Comparison of ENCODE assay signal across 8 cellular contexts in genomic region chr16:73196670-73197069, GRCh38.
A peak's percentile ranks its signal among the peaks of the same experiment; 100 is the strongest.
DNase-seq lines count a peak whose midpoint lies in the region; ATAC-seq, FAIRE-seq and TF ChIP-seq lines count a peak whose summit lies in the region.

No MANE protein-coding gene starts in this region.

- H3K9me1 ChIP-seq in endothelial cell of umbilical vein (replicated peaks; ENCODE audit: control insufficient read depth, extremely low read depth, insufficient read depth, low read length), result no peaks in the 10 kb centered on the region

- H3K36me3 Mint-ChIP-seq in memory B cell, result no peaks in the 10 kb centered on the region

- no peaks in the 10 kb centered on the region for H3K9me3 Mint-ChIP-seq in memory B cell

- H4K20me1 ChIP-seq in DND-41 (ENCODE audit: insufficient read depth, low read length) (no peaks in the 10 kb centered on the region), endothelial cell of umbilical vein (replicated peaks; ENCODE audit: control insufficient read depth, extremely low read depth, insufficient read depth, low read length) (no peaks in the 10 kb centered on the region)

- H3K27ac ChIP-seq in DND-41 (ENCODE audit: low read length) (no peak overlapping the region), endothelial cell of umbilical vein (ENCODE audit: insufficient read depth, low read depth, low read length) (no peak overlapping the region)

- H3K36me3 ChIP-seq in DND-41 (ENCODE audit: insufficient read depth, low read length), result no peaks in the 10 kb centered on the region
- no peaks in the 10 kb centered on the region for H3K36me3 ChIP-seq in endothelial cell of umbilical vein (ENCODE audit: control insufficient read depth in 2 of 2, extremely low read depth in 1 of 2, insufficient read depth in 2 of 2, low read length in 2 of 2)

- H3K4me2 ChIP-seq in DND-41 (ENCODE audit: insufficient read depth, low read length) (no peak overlapping the region), endothelial cell of umbilical vein (ENCODE audit: insufficient read depth, low read length) (no peak overlapping the region)

- DNase-seq in DND-41, result peak; percentile 35
- peak; percentile 69 for DNase-seq in HuH-7.5 (ENCODE audit: low spot score)
- DNase-seq in SHP77 treated with DMSO at 0.1 percent for 48 hours (lab: John Stamatoyannopoulos, UW), result peak; percentile 41
- DNase-seq in endothelial cell of umbilical vein (ENCODE audit: low read depth, low spot score), result peak; percentile 78
- DNase-seq in memory B cell (ENCODE audit: low spot score in 2 of 2), result peak; percentile 21 to 28
- DNase-seq in GF-D8 (lab: John Stamatoyannopoulos, UW), result no peak

- H3K79me2 ChIP-seq in DND-41 (ENCODE audit: insufficient read depth, low read length) (no peaks in the 10 kb centered on the region), endothelial cell of umbilical vein (ENCODE audit: control insufficient read depth, insufficient read depth, low read length) (no peaks in the 10 kb centered on the region)

- POLR2A ChIA-PET in endothelial cell of umbilical vein (lab: Charles Lee), result no interaction called here

- BruUV-seq in endothelial cell of umbilical vein (replicated peaks; lab: Mats Ljungman, UMichigan), result no TSS peak

- H3K4me3 ChIP-seq in DND-41 (ENCODE audit: low read depth in 1 of 2, low read length in 2 of 2) (no peak overlapping the region), endothelial cell of umbilical vein (replicated peaks in 1 of 3; ENCODE audit: insufficient read depth in 1 of 3, low read depth in 1 of 3, low read length in 3 of 3) (no peak overlapping the region)

- dilution Hi-C loops in endothelial cell of umbilical vein (cut with MboI; ENCODE audit: extremely low pct_ligation_motif_present, low sequenced_read_pairs), result no loop called here

- H2AFZ ChIP-seq in DND-41 (ENCODE audit: low read depth, low read length), result no peak overlapping the region
- no peak overlapping the region for H2AFZ ChIP-seq in endothelial cell of umbilical vein (ENCODE audit: low read depth, low read length)

- H3K9ac ChIP-seq in DND-41 (ENCODE audit: low read depth, low read length) (no peak overlapping the region), endothelial cell of umbilical vein (replicated peaks; ENCODE audit: extremely low read depth, insufficient read depth, low read length) (no peak overlapping the region)

- H3K27ac Mint-ChIP-seq in memory B cell, result no peak overlapping the region

- peak; percentile 58; the same call in 2 of the 3 replicates for ATAC-seq in DND-41 (ENCODE audit: insufficient read depth, low read depth)
- ATAC-seq in GM21360 (IDR thresholded peaks at IDR 0.05; ENCODE audit: unreplicated experiment), result peak; percentile 81
- ATAC-seq in memory B cell (ENCODE audit: low read depth), result peak; percentile 43
- no peak for ATAC-seq in HG02763 (IDR thresholded peaks at IDR 0.05; ENCODE audit: unreplicated experiment)

- TF ChIP-seq CTCF in DND-41 (IDR thresholded peaks at IDR 0.05; ENCODE audit: borderline replicate concordance, extremely low read depth, low read length, poor library complexity, severe bottlenecking) (peak; percentile 66), endothelial cell of umbilical vein (IDR thresholded peaks at IDR 0.05; ENCODE audit: extremely low read depth in 1 of 2, insufficient read depth in 1 of 2, low read depth in 1 of 2, low read length in 2 of 2) (peak; percentile 56 to 60)

- CTCF ChIA-PET in endothelial cell of umbilical vein (lab: Charles Lee), result interaction anchor here (0.6 to 2.4 kb wide), 17 partner anchors 9 to 797 kb away, joined by 3 to 50 read pairs (median 3); no protein-coding TSS in a partner anchor

- H3K4me1 ChIP-seq in DND-41 (ENCODE audit: insufficient read depth, low read length), result no peaks in the 10 kb centered on the region
- H3K4me1 ChIP-seq in endothelial cell of umbilical vein (ENCODE audit: control insufficient read depth, extremely low read depth, insufficient read depth, low read length), result no peaks in the 10 kb centered on the region

- no peaks in the 10 kb centered on the region for H3K4me1 Mint-ChIP-seq in memory B cell

- H3K27me3 ChIP-seq in DND-41 (ENCODE audit: insufficient read depth, low read length, poor library complexity) (peaks cover 8% of the 10 kb centered on the region), endothelial cell of umbilical vein (ENCODE audit: control insufficient read depth in 2 of 2, insufficient read depth in 2 of 2, low read length in 2 of 2) (peaks cover 5 to 10% of the 10 kb centered on the region in 2 experiments)

- H3K4me3 Mint-ChIP-seq in memory B cell, result no peak overlapping the region

- peak; percentile 88 for FAIRE-seq in endothelial cell of umbilical vein (lab: Jason Lieb, UNC)

- intact Hi-C loops in endothelial cell of umbilical vein (cut with micrococcal nuclease), result loop anchor here (1.0 to 10.0 kb wide), 8 partner anchors 128 to 952 kb away; no protein-coding TSS in a partner anchor

- TF ChIP-seq POLR2A in endothelial cell of umbilical vein (IDR thresholded peaks at IDR 0.05; ENCODE audit: low read depth, low read length), result no peak

- H3K9me3 ChIP-seq in DND-41 (ENCODE audit: insufficient read depth, low read length, severe bottlenecking), result no peaks in the 10 kb centered on the region
- no peaks in the 10 kb centered on the region for H3K9me3 ChIP-seq in endothelial cell of umbilical vein (replicated peaks; ENCODE audit: control insufficient read depth, insufficient read depth, low read length)

- H3K27me3 Mint-ChIP-seq in memory B cell, result peaks cover 5% of the 10 kb centered on the region

TF ChIP-seq in endothelial cell of umbilical vein, 7 proteins besides CTCF, POLR2A, EP300 and RAD21:
- TF ChIP-seq JUN (IDR thresholded peaks at IDR 0.05; ENCODE audit: borderline replicate concordance, insufficient read depth, insufficient read length, low read depth) (no peak), POLR2AphosphoS5 (IDR thresholded peaks at IDR 0.05; ENCODE audit: insufficient read depth, low read depth, low read length) (no peak), GATA2 (IDR thresholded peaks at IDR 0.05; ENCODE audit: insufficient read depth, insufficient read length, low read depth, low read length) (no peak), MAX (IDR thresholded peaks at IDR 0.05; ENCODE audit: insufficient read depth, insufficient read length) (no peak), EZH2 (IDR thresholded peaks at IDR 0.05; ENCODE audit: borderline replicate concordance, low read depth, low read length, severe bottlenecking) (no peak), MYC (IDR thresholded peaks at IDR 0.05; ENCODE audit: low read depth, low read length) (no peak), FOS (IDR thresholded peaks at IDR 0.05; ENCODE audit: borderline replicate concordance, insufficient read depth, low read length) (no peak)
